1 cellular context compared by ENCODE assay signal in genomic region chr5:31048282-31048974, GRCh38.
TF ChIP-seq lines count a peak whose summit lies in the region.

No MANE protein-coding gene starts in this region.

TF ChIP-seq in H1, 55 proteins besides CTCF, POLR2A, EP300 and RAD21:
- TF ChIP-seq CHD7 (IDR thresholded peaks at IDR 0.05; ENCODE audit: insufficient replicate concordance, low read length) (no peak), RXRA (IDR thresholded peaks at IDR 0.05; ENCODE audit: insufficient read depth, low read depth, low read length) (no peak), CREB1 (IDR thresholded peaks at IDR 0.05) (no peak), CHD1 (IDR thresholded peaks at IDR 0.05; ENCODE audit: low read depth, low read length) (no peak), HDAC2 (IDR thresholded peaks at IDR 0.05; ENCODE audit: borderline replicate concordance in 1 of 2, low read depth in 2 of 2, low read length in 2 of 2) (no peak), JUND (IDR thresholded peaks at IDR 0.05; ENCODE audit: low read length) (no peak), SIRT6 (IDR thresholded peaks at IDR 0.05; ENCODE audit: low read length) (no peak), TEAD4 (IDR thresholded peaks at IDR 0.05; ENCODE audit: low read depth, low read length) (no peak), EZH2 (IDR thresholded peaks at IDR 0.05; ENCODE audit: low read depth, low read length, severe bottlenecking) (no peak), USF2 (IDR thresholded peaks at IDR 0.05; ENCODE audit: low read length) (no peak), CEBPB (IDR thresholded peaks at IDR 0.05; ENCODE audit: low read depth, low read length) (no peak), YY1 (IDR thresholded peaks at IDR 0.05; ENCODE audit: low read depth, low read length) (no peak), BRCA1 (IDR thresholded peaks at IDR 0.05; ENCODE audit: low read depth, low read length) (no peak), MAX (IDR thresholded peaks at IDR 0.05) (no peak), RFX5 (IDR thresholded peaks at IDR 0.05; ENCODE audit: borderline replicate concordance, low read depth, low read length) (no peak), SAP30 (IDR thresholded peaks at IDR 0.05; ENCODE audit: insufficient read depth, insufficient replicate concordance, low read length) (no peak), RNF2 (IDR thresholded peaks at IDR 0.05; ENCODE audit: borderline replicate concordance, low read depth, low read length, missing control alignments, poor library complexity, severe bottlenecking) (no peak), FOSL1 (IDR thresholded peaks at IDR 0.05; ENCODE audit: insufficient read depth, low read depth, low read length) (no peak)
